ENCODE assay signal across 8 cellular contexts in genomic region chr15:98547741-98548166, GRCh38.
DNase-seq lines count a peak whose midpoint lies in the region; ATAC-seq and TF ChIP-seq lines count a peak whose summit lies in the region.

No MANE protein-coding gene starts in this region.

- H3K9ac ChIP-seq in duodenal mucosa (ENCODE audit: low read depth in 1 of 2, low read length in 2 of 2): peak overlapping the region in 1 of 2 donors; percentile 11

- H3K4me3 ChIP-seq in duodenal mucosa (ENCODE audit: low read depth in 1 of 2, low read length in 2 of 2): peak overlapping the region; percentile 59 to 60
- H3K4me3 ChIP-seq in tibial nerve: peak overlapping the region; percentile 42 to 66 (median 49)

- H3K4me1 ChIP-seq in duodenal mucosa (ENCODE audit: control insufficient read depth in 1 of 2, insufficient read depth in 2 of 2, low read length in 2 of 2): peaks cover 0 to 7% of the 10 kb centered on the region in 2 donors
- H3K4me1 ChIP-seq in tibial nerve: peaks cover 0 to 18% (median 0%) of the 10 kb centered on the region in 4 donors

- DNase-seq in activated T-cell treated with anti-CD3 and anti-CD28 coated beads, Interleukin-2, amount 50 U/mL, for 1 hour: peak; percentile 19
- DNase-seq in activated T-cell treated with anti-CD3 and anti-CD28 coated beads for 4 hours (no peak), memory B cell (ENCODE audit: low spot score in 2 of 2) (no peak), tibial nerve (ENCODE audit: low spot score in 2 of 2) (peak; percentile 19 to 33), NCI-H510A treated with DMSO at 0.1 percent for 48 hours (lab: John Stamatoyannopoulos, UW) (no peak)

- H3K4me1 Mint-ChIP-seq in memory B cell: peaks cover 8% of the 10 kb centered on the region

- ATAC-seq in memory B cell (ENCODE audit: low read depth): peak; percentile 66
- ATAC-seq in GM21529 (IDR thresholded peaks at IDR 0.05; ENCODE audit: unreplicated experiment): no peak
- no peak for ATAC-seq in GM19351 (IDR thresholded peaks at IDR 0.05; ENCODE audit: unreplicated experiment)

- TF ChIP-seq POLR2A in tibial nerve (IDR thresholded peaks at IDR 0.05): no peak

- H3K27ac Mint-ChIP-seq in memory B cell: no peak overlapping the region

- no peak for TF ChIP-seq EP300 in tibial nerve (IDR thresholded peaks at IDR 0.05)

- H3K27me3 ChIP-seq in duodenal mucosa (ENCODE audit: control insufficient read depth in 1 of 2, insufficient read depth in 2 of 2, low read length in 2 of 2): peaks cover 12 to 24% of the 10 kb centered on the region in 2 donors
- H3K27me3 ChIP-seq in tibial nerve: peaks cover 0 to 15% of the 10 kb centered on the region in 2 donors

- TF ChIP-seq CTCF in tibial nerve (IDR thresholded peaks at IDR 0.05): no peak

- peaks cover 13% of the 10 kb centered on the region for H3K27me3 Mint-ChIP-seq in memory B cell

- no peaks in the 10 kb centered on the region for H3K36me3 ChIP-seq in duodenal mucosa (ENCODE audit: control insufficient read depth in 1 of 2, insufficient read depth in 2 of 2, low read length in 2 of 2)
- H3K36me3 ChIP-seq in tibial nerve: no peaks in the 10 kb centered on the region

- H3K4me3 Mint-ChIP-seq in memory B cell: peak overlapping the region; percentile 79

- 2% methylated on average over 15 to 21 of the region's 21 CpGs for WGBS in tibial nerve, 2 donors

- peaks cover 2% of the 10 kb centered on the region for H3K9me3 Mint-ChIP-seq in memory B cell

- H3K36me3 Mint-ChIP-seq in memory B cell: no peaks in the 10 kb centered on the region

- H3K27ac ChIP-seq in duodenal mucosa (ENCODE audit: low read depth, low read length) (peak overlapping the region; percentile 45), tibial nerve (peak overlapping the region; percentile 1 to 89 (median 71))

- H3K9me3 ChIP-seq in duodenal mucosa (ENCODE audit: control insufficient read depth in 1 of 2, low read length in 2 of 2) (no peaks in the 10 kb centered on the region), tibial nerve (no peaks in the 10 kb centered on the region)

Comparison
In these comparisons a context has a peak if more than half of its experiments do, and no peak if none do; other contexts are left out.
1. DNase-seq: peak in activated T-cell treated with anti-CD3 and anti-CD28 coated beads, Interleukin-2, amount 50 U/mL, for 1 hour (single experiment) and tibial nerve (2 of 2); none in activated T-cell treated with anti-CD3 and anti-CD28 coated beads for 4 hours (single experiment), memory B cell (0 of 2) and NCI-H510A treated with DMSO at 0.1 percent for 48 hours (single experiment).